ENCODE assay signal across 1 cellular context in the genomic region with DNA sequence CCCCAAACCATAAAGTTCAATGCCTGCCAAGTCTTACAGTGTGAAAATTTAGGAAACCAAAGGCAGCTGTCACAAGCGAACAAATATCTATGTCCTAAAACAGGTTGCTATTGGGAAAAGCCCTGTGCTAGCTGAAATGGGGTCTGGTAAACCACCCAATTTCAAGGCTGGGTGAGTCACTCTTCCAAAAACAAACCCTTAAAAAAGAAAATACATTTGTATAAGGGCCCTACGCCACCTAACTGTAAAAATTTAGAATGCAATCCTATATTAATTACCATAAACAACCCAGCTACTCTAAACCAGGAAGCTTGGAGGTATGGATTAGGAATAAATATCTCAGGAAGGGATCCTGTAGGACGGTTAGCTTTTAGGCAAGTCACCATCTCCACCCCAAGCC.
TF ChIP-seq lines count a peak whose summit lies in the region.

No MANE protein-coding gene starts in this region.

TF ChIP-seq in GM12878, 131 proteins besides CTCF, POLR2A, EP300 and RAD21:
- TF ChIP-seq MEF2A (IDR thresholded peaks at IDR 0.05; ENCODE audit: insufficient read depth, low read depth, low read length) (no peak), CBFB (IDR thresholded peaks at IDR 0.05; ENCODE audit: low read depth) (no peak), IKZF1 (conservative IDR thresholded peaks at IDR 0.05) (no peak), FOS (IDR thresholded peaks at IDR 0.05; ENCODE audit: borderline replicate concordance, extremely low read depth, insufficient read length) (no peak), TCF3 (IDR thresholded peaks at IDR 0.05; ENCODE audit: borderline replicate concordance, insufficient read depth, low read depth, low read length) (no peak), ZBTB11 (CRISPR knock-in tag; IDR thresholded peaks at IDR 0.05) (no peak), TCF12 (IDR thresholded peaks at IDR 0.05; ENCODE audit: low read depth, low read length) (no peak), FOXK2 (IDR thresholded peaks at IDR 0.05) (no peak)
